Comparison of ENCODE assay signal across 13 cellular contexts in the genomic region with DNA sequence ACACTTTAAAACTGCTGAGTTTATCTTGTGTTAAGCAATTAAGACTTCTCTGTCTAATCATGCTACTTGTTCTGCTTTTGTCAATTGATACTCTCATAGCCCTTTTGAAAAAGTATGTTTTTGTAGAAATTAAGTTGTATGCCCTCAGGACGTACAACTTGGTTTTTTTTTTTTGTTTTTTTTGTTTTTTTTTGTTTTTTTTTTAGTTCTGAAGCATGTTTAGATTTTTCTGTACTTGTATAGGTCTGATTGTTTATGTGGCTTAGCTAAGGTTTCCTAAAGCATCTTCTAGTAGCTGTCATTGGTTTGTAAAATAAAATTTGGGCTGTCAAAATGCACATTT. TPM values are rescaled to one million over a fixed set of nuclear protein-coding genes. Genes with fewer than 3 reads are reported as not detected.
DNase-seq lines count a peak whose midpoint lies in the region; ATAC-seq and TF ChIP-seq lines count a peak whose summit lies in the region.
"Had no signal": no experiment of that assay in that cellular context is flagged by ENCODE, and none has a peak within 500 bp of the region (broad histone marks: within the 10 kb centered on the region; RNA-seq: fewer than 3 reads in every experiment).

No MANE protein-coding gene starts in this region.

- peak overlapping the region in 2 of 3 donors; percentile 16 to 59 for H3K27ac Mint-ChIP-seq in IgD-negative memory B cell

- H3K27ac ChIP-seq in left ventricle myocardium inferior (replicated peaks) (peak overlapping the region; percentile 28), hepatocyte (no peak overlapping the region)

- H3K9me3 ChIP-seq in left ventricle myocardium inferior (replicated peaks) = no peaks in the 10 kb centered on the region
- no peaks in the 10 kb centered on the region for H3K9me3 ChIP-seq in hepatocyte (ENCODE audit: low read depth)

- DNase-seq in left ventricle myocardium inferior (no peak), Right ventricle myocardium inferior (ENCODE audit: missing footprints) (no peak), hepatocyte (ENCODE audit: low spot score) (no peak), amniotic stem cell (lab: John Stamatoyannopoulos, UW) (no peak), hepatic stellate cell (ENCODE audit: low spot score) (no peak)
- DNase-seq: central memory CD4-positive, alpha-beta T cell; EL; MM.1S; NCI-H2029; NCI-H526 treated with DMSO at 0.1 percent for 48 hours; stimulated activated CD4-positive, alpha-beta T cell treated with anti-CD3 and anti-CD28 coated beads, Interleukin-15, amount 100 ng/mL, for 24 hours had no signal

- H3K4me3 Mint-ChIP-seq in IgD-negative memory B cell = peak overlapping the region in 2 of 4 donors; percentile 43 to 47

- 48% methylated on average over 1 of the region's 1 CpG for WGBS in hepatocyte (ENCODE audit: low lambda C conversion rate, missing lambda C conversion rate)

- H3K79me2 ChIP-seq in hepatocyte = peaks cover 99% of the 10 kb centered on the region

- H3K9me3 Mint-ChIP-seq in IgD-negative memory B cell = no peaks in the 10 kb centered on the region

- TF ChIP-seq CTCF in left ventricle myocardium inferior (IDR thresholded peaks at IDR 0.05; ENCODE audit: borderline replicate concordance) (no peak), hepatocyte (IDR thresholded peaks at IDR 0.05; ENCODE audit: poor library complexity) (no peak)

- ATAC-seq in Right ventricle myocardium inferior (no peak), GM19455 (IDR thresholded peaks at IDR 0.05; ENCODE audit: unreplicated experiment) (no peak)

- no peaks in the 10 kb centered on the region for H3K9me2 ChIP-seq in hepatocyte (replicated peaks; ENCODE audit: insufficient read depth)

- H3K4me1 ChIP-seq in left ventricle myocardium inferior = peaks cover 99% of the 10 kb centered on the region
- peaks cover 26% of the 10 kb centered on the region for H3K4me1 ChIP-seq in hepatocyte (ENCODE audit: insufficient read depth)

- H3K36me3 Mint-ChIP-seq in IgD-negative memory B cell = peaks cover 3% of the 10 kb centered on the region

- H2AFZ ChIP-seq in hepatocyte = no peak overlapping the region

- intact Hi-C loops in left ventricle myocardium inferior (cut with micrococcal nuclease) (no loop called here), Right ventricle myocardium inferior (cut with DNase I) (no loop called here)

- H3K4me1 Mint-ChIP-seq in IgD-negative memory B cell = peaks cover 71 to 78% (median 76%) of the 10 kb centered on the region in 3 donors

- H3K36me3 ChIP-seq in left ventricle myocardium inferior (peaks cover 24% of the 10 kb centered on the region), hepatocyte (replicated peaks; ENCODE audit: insufficient read depth, low read depth) (no peaks in the 10 kb centered on the region)

- no peaks in the 10 kb centered on the region for H3K27me3 Mint-ChIP-seq in IgD-negative memory B cell

- H3K4me3 ChIP-seq in left ventricle myocardium inferior (no peak overlapping the region), hepatocyte (no peak overlapping the region)

- peaks cover 99% of the 10 kb centered on the region for H4K20me1 ChIP-seq in hepatocyte (ENCODE audit: insufficient read depth, poor library complexity, severe bottlenecking)

- peak overlapping the region; percentile 1 for H3K4me2 ChIP-seq in hepatocyte

- H3K27me3 ChIP-seq in left ventricle myocardium inferior (ENCODE audit: low read depth) (no peaks in the 10 kb centered on the region), hepatocyte (no peaks in the 10 kb centered on the region)

RNA-seq across cellular contexts. Expression of a gene that starts 21.4 kb away (rescaled TPM):
- total RNA-seq in left ventricle myocardium inferior (52.3 TPM), Right ventricle myocardium inferior (52.5 TPM), hepatocyte (58.4 and 69.0 TPM in 2 replicates)
- polyA plus RNA-seq in IgD-negative memory B cell (20.2 TPM), hepatocyte (20.2 and 21.4 TPM in 2 replicates)
